In genomic region chr10:35420827-35421552, GRCh38 we compare ENCODE assay signal across 13 cellular contexts.
DNase-seq lines count a peak whose midpoint lies in the region; ATAC-seq and TF ChIP-seq lines count a peak whose summit lies in the region.
"Had no signal": no experiment of that assay in that cellular context is flagged by ENCODE, and none has a peak within 500 bp of the region (broad histone marks: within the 10 kb centered on the region; RNA-seq: fewer than 3 reads in every experiment).

No MANE protein-coding gene starts in this region.

- H3K9me3 ChIP-seq in HUES48 (ENCODE audit: control insufficient read depth, insufficient read depth, low read length), result no peaks in the 10 kb centered on the region
- H3K9me3 ChIP-seq in left lung, result no peaks in the 10 kb centered on the region
- H3K9me3 ChIP-seq in effector memory CD4-positive, alpha-beta T cell (ENCODE audit: control insufficient read depth, low read length), result no peaks in the 10 kb centered on the region

- in situ Hi-C loops in brain microvascular endothelial cell (cut with HindIII; ENCODE audit: low pct_ligation_motif_present, low sequenced_read_pairs), result no loop called here

- no peaks in the 10 kb centered on the region for H3K27me3 Mint-ChIP-seq in stimulated activated naive B cell treated with anti-CD40 and anti-IgM and Interleukin-4, amounts not matched to agents 10 μg/mL and 1 μg/mL and 100 μg/mL, for 72 hours
- H3K27me3 Mint-ChIP-seq in effector memory CD8-positive, alpha-beta T cell, result no peaks in the 10 kb centered on the region
- H3K27me3 Mint-ChIP-seq: naive thymus-derived CD4-positive, alpha-beta T cell had no signal

- TF ChIP-seq CTCF in brain microvascular endothelial cell (IDR thresholded peaks at IDR 0.05; ENCODE audit: low read depth, low read length, missing control alignments) (no peak), left lung (IDR thresholded peaks at IDR 0.05) (no peak)

- H3K4me1 Mint-ChIP-seq in stimulated activated naive B cell treated with anti-CD40 and anti-IgM and Interleukin-4, amounts not matched to agents 10 μg/mL and 1 μg/mL and 100 μg/mL, for 72 hours, result peaks cover 36 to 60% of the 10 kb centered on the region in 2 donors
- peaks cover 45 to 49% of the 10 kb centered on the region in 2 donors for H3K4me1 Mint-ChIP-seq in effector memory CD8-positive, alpha-beta T cell (ENCODE audit: low read depth in 2 of 2)

- no peak overlapping the region for H3K4me3 ChIP-seq in HUES48 (ENCODE audit: low read depth, low read length)
- no peak overlapping the region for H3K4me3 ChIP-seq in brain microvascular endothelial cell (ENCODE audit: low read depth, low read length)
- H3K4me3 ChIP-seq in left lung, result no peak overlapping the region
- H3K4me3 ChIP-seq in effector memory CD4-positive, alpha-beta T cell (ENCODE audit: insufficient read depth, low read depth, low read length, poor library complexity, severe bottlenecking), result no peak overlapping the region
- H3K4me3 ChIP-seq: GM12878 had no signal

- H3K36me3 Mint-ChIP-seq in stimulated activated naive B cell treated with anti-CD40 and anti-IgM and Interleukin-4, amounts not matched to agents 10 μg/mL and 1 μg/mL and 100 μg/mL, for 72 hours, result peaks cover 3 to 10% of the 10 kb centered on the region in 2 donors
- no peaks in the 10 kb centered on the region for H3K36me3 Mint-ChIP-seq in effector memory CD8-positive, alpha-beta T cell (ENCODE audit: insufficient read depth)

- intact Hi-C loops in left lung (cut with DNase I), result no loop called here

- no peak overlapping the region for H3K4me3 Mint-ChIP-seq in stimulated activated naive B cell treated with anti-CD40 and anti-IgM and Interleukin-4, amounts not matched to agents 10 μg/mL and 1 μg/mL and 100 μg/mL, for 72 hours
- H3K4me3 Mint-ChIP-seq in effector memory CD8-positive, alpha-beta T cell, result no peak overlapping the region
- H3K4me3 Mint-ChIP-seq: activated naive CD4-positive, alpha-beta T cell treated with anti-CD3 and anti-CD28 coated beads for 36 hours had no signal

- H3K27me3 ChIP-seq in HUES48 (ENCODE audit: control insufficient read depth, insufficient read depth, low read length) (no peaks in the 10 kb centered on the region), brain microvascular endothelial cell (replicated peaks) (no peaks in the 10 kb centered on the region), left lung (no peaks in the 10 kb centered on the region)
- H3K27me3 ChIP-seq in effector memory CD4-positive, alpha-beta T cell (replicated peaks; ENCODE audit: control insufficient read depth, insufficient read depth, low read length, poor library complexity, severe bottlenecking), result no peaks in the 10 kb centered on the region

- H3K36me3 ChIP-seq in HUES48 (ENCODE audit: control insufficient read depth, insufficient read depth, low read length), result no peaks in the 10 kb centered on the region
- H3K36me3 ChIP-seq in brain microvascular endothelial cell (replicated peaks), result no peaks in the 10 kb centered on the region
- no peaks in the 10 kb centered on the region for H3K36me3 ChIP-seq in left lung
- H3K36me3 ChIP-seq in effector memory CD4-positive, alpha-beta T cell (ENCODE audit: control insufficient read depth, insufficient read depth, low read length), result no peaks in the 10 kb centered on the region

- DNase-seq in brain microvascular endothelial cell, result no peak
- no peak for DNase-seq in left lung
- DNase-seq in stimulated activated naive B cell treated with anti-CD40 and anti-IgM and Interleukin-4, amounts not matched to agents 10 μg/mL and 1 μg/mL and 100 μg/mL, for 72 hours, result no peak
- no peak for DNase-seq in effector memory CD8-positive, alpha-beta T cell
- no peak for DNase-seq in germinal center (ENCODE audit: low spot score)
- no peak for DNase-seq in effector memory CD4-positive, alpha-beta T cell
- DNase-seq in NCI-H69 (lab: John Stamatoyannopoulos, UW), result no peak
- DNase-seq: activated naive CD4-positive, alpha-beta T cell treated with anti-CD3 and anti-CD28 coated beads for 36 hours; CD8-positive, alpha-beta memory T cell; naive thymus-derived CD4-positive, alpha-beta T cell had no signal

- ATAC-seq in left lung, result no peak
- ATAC-seq in stimulated activated naive B cell treated with anti-CD40 and anti-IgM and Interleukin-4, amounts not matched to agents 10 μg/mL and 1 μg/mL and 100 μg/mL, for 72 hours (replicated peaks), result no peak
- ATAC-seq in effector memory CD8-positive, alpha-beta T cell (replicated peaks), result no peak
- ATAC-seq: GM12878; naive thymus-derived CD4-positive, alpha-beta T cell had no signal

- peaks cover 0 to 1% of the 10 kb centered on the region in 2 donors for H3K9me3 Mint-ChIP-seq in stimulated activated naive B cell treated with anti-CD40 and anti-IgM and Interleukin-4, amounts not matched to agents 10 μg/mL and 1 μg/mL and 100 μg/mL, for 72 hours
- no peaks in the 10 kb centered on the region for H3K9me3 Mint-ChIP-seq in effector memory CD8-positive, alpha-beta T cell
- H3K9me3 Mint-ChIP-seq: activated naive CD4-positive, alpha-beta T cell treated with anti-CD3 and anti-CD28 coated beads for 36 hours; CD8-positive, alpha-beta memory T cell; naive thymus-derived CD4-positive, alpha-beta T cell had no signal

- peak overlapping the region; percentile 86 for H3K27ac ChIP-seq in HUES48 (ENCODE audit: low read depth, low read length)
- H3K27ac ChIP-seq in brain microvascular endothelial cell, result peak overlapping the region; percentile 92
- H3K27ac ChIP-seq in left lung, result peak overlapping the region; percentile 60 to 70
- H3K27ac ChIP-seq in effector memory CD4-positive, alpha-beta T cell (ENCODE audit: insufficient read depth, low read length, poor library complexity, severe bottlenecking), result no peak overlapping the region
- H3K27ac ChIP-seq: VCaP had no signal

- peak overlapping the region; percentile 31 for H3K27ac Mint-ChIP-seq in stimulated activated naive B cell treated with anti-CD40 and anti-IgM and Interleukin-4, amounts not matched to agents 10 μg/mL and 1 μg/mL and 100 μg/mL, for 72 hours
- peak overlapping the region in 1 of 2 donors; percentile 26 for H3K27ac Mint-ChIP-seq in effector memory CD8-positive, alpha-beta T cell
- H3K27ac Mint-ChIP-seq: activated naive CD4-positive, alpha-beta T cell treated with anti-CD3 and anti-CD28 coated beads for 36 hours had no signal

- H3K9ac ChIP-seq in HUES48 (ENCODE audit: low read depth, low read length), result 0 out of 2 replicates have a peak overlapping the region, but pooled peaks have one; percentile 22

- peaks cover 53% of the 10 kb centered on the region for H3K4me1 ChIP-seq in HUES48 (ENCODE audit: control insufficient read depth, insufficient read depth, low read length)
- peaks cover 11 to 53% of the 10 kb centered on the region in 2 donors for H3K4me1 ChIP-seq in left lung
- peaks cover 4% of the 10 kb centered on the region for H3K4me1 ChIP-seq in effector memory CD4-positive, alpha-beta T cell (ENCODE audit: control insufficient read depth, insufficient read depth, low read length, poor library complexity, severe bottlenecking)
